Comparison of ENCODE assay signal across 20 cellular contexts in genomic region chr10:131656446-131656845, GRCh38.
DNase-seq lines count a peak whose midpoint lies in the region; ATAC-seq, FAIRE-seq and TF ChIP-seq lines count a peak whose summit lies in the region.
"Had no signal": no experiment of that assay in that cellular context is flagged by ENCODE, and none has a peak within 500 bp of the region (broad histone marks: within the 10 kb centered on the region; RNA-seq: fewer than 3 reads in every experiment).

No MANE protein-coding gene starts in this region.

- no peak overlapping the region for H3K9ac ChIP-seq in kidney (ENCODE audit: low read length in 2 of 2)

- POLR2A ChIA-PET in activated CD4-positive, alpha-beta T cell treated with anti-CD3 and anti-CD28 coated beads, Interleukin-2, amount 10 ng/mL, durations not matched to agents 7 days and 5 days (lab: Charles Lee), result no interaction called here
- POLR2A ChIA-PET in CD8-positive, alpha-beta memory T cell (lab: Charles Lee), result no interaction called here

- 83 to 89% methylated on average over 9 of the region's 9 CpGs for WGBS in heart right ventricle, 2 donors

- H3K27me3 ChIP-seq in uterus, result peaks cover 0 to 6% of the 10 kb centered on the region in 2 donors
- H3K27me3 ChIP-seq in CD8-positive, alpha-beta memory T cell (ENCODE audit: insufficient read depth, low read length, poor library complexity, severe bottlenecking), result no peaks in the 10 kb centered on the region
- peaks cover 0 to 40% (median 22%) of the 10 kb centered on the region in 7 donors for H3K27me3 ChIP-seq in heart right ventricle
- H3K27me3 ChIP-seq: BE2C, Peyer's patch had no signal

- H3K4me1 Mint-ChIP-seq in activated CD4-positive, alpha-beta T cell treated with anti-CD3 and anti-CD28 coated beads, Interleukin-2, amount 10 ng/mL, durations not matched to agents 7 days and 5 days, result no peaks in the 10 kb centered on the region
- H3K4me1 Mint-ChIP-seq in CD8-positive, alpha-beta memory T cell, result no peaks in the 10 kb centered on the region

- H3K9me3 Mint-ChIP-seq in activated CD4-positive, alpha-beta T cell treated with anti-CD3 and anti-CD28 coated beads, Interleukin-2, amount 10 ng/mL, durations not matched to agents 7 days and 5 days, result no peaks in the 10 kb centered on the region
- peaks cover 0 to 6% (median 0%) of the 10 kb centered on the region in 5 donors for H3K9me3 Mint-ChIP-seq in CD8-positive, alpha-beta memory T cell

- TF ChIP-seq POLR2A in uterus (IDR thresholded peaks at IDR 0.05), result no peak

- H3K27ac Mint-ChIP-seq in activated CD4-positive, alpha-beta T cell treated with anti-CD3 and anti-CD28 coated beads, Interleukin-2, amount 10 ng/mL, durations not matched to agents 7 days and 5 days, result no peak overlapping the region
- H3K27ac Mint-ChIP-seq in CD8-positive, alpha-beta memory T cell, result no peak overlapping the region
- H3K27ac Mint-ChIP-seq: CD4-positive, CD25-positive, alpha-beta regulatory T cell had no signal

- intact Hi-C loops in cardiac septum (cut with DNase I), result no loop called here
- intact Hi-C loops in left cardiac atrium (cut with DNase I), result no loop called here
- intact Hi-C loops in kidney (cut with DNase I), result no loop called here
- intact Hi-C loops in posterior vena cava (cut with DNase I), result no loop called here
- intact Hi-C loops in uterus (cut with DNase I; ENCODE audit: low total_unique reads), result no loop called here
- intact Hi-C loops in heart right ventricle (cut with DNase I), result no loop called here

- FAIRE-seq in kidney (lab: Jason Lieb, UNC), result no peak

- CTCF ChIA-PET in activated CD4-positive, alpha-beta T cell treated with anti-CD3 and anti-CD28 coated beads, Interleukin-2, amount 10 ng/mL, durations not matched to agents 7 days and 5 days (lab: Charles Lee), result no interaction called here
- CTCF ChIA-PET in CD8-positive, alpha-beta memory T cell (lab: Charles Lee), result no interaction called here

- H3K36me3 Mint-ChIP-seq in activated CD4-positive, alpha-beta T cell treated with anti-CD3 and anti-CD28 coated beads, Interleukin-2, amount 10 ng/mL, durations not matched to agents 7 days and 5 days (ENCODE audit: low read depth), result no peaks in the 10 kb centered on the region
- H3K36me3 Mint-ChIP-seq in CD8-positive, alpha-beta memory T cell, result no peaks in the 10 kb centered on the region
- H3K36me3 Mint-ChIP-seq: CD4-positive, CD25-positive, alpha-beta regulatory T cell had no signal

- H3K27ac ChIP-seq in kidney (ENCODE audit: low read depth in 2 of 2, low read length in 2 of 2), result peak overlapping the region in 1 of 2 donors; percentile 14
- H3K27ac ChIP-seq in uterus, result no peak overlapping the region
- no peak overlapping the region for H3K27ac ChIP-seq in CD8-positive, alpha-beta memory T cell (ENCODE audit: low read depth, low read length)
- H3K27ac ChIP-seq in heart right ventricle, result no peak overlapping the region
- H3K27ac ChIP-seq: Peyer's patch had no signal

- H3K4me1 ChIP-seq in kidney (ENCODE audit: control insufficient read depth in 1 of 2, insufficient read depth in 1 of 2, low read depth in 1 of 2, low read length in 2 of 2) (peaks cover 0 to 14% of the 10 kb centered on the region in 2 donors), uterus (no peaks in the 10 kb centered on the region), heart right ventricle (no peaks in the 10 kb centered on the region)
- H3K4me1 ChIP-seq in CD8-positive, alpha-beta memory T cell (ENCODE audit: insufficient read depth, low read length), result no peaks in the 10 kb centered on the region
- H3K4me1 ChIP-seq: BE2C, Caco-2, Peyer's patch had no signal

- H3K4me3 Mint-ChIP-seq in activated CD4-positive, alpha-beta T cell treated with anti-CD3 and anti-CD28 coated beads, Interleukin-2, amount 10 ng/mL, durations not matched to agents 7 days and 5 days, result no peak overlapping the region
- no peak overlapping the region for H3K4me3 Mint-ChIP-seq in CD8-positive, alpha-beta memory T cell
- H3K4me3 Mint-ChIP-seq: CD4-positive, CD25-positive, alpha-beta regulatory T cell had no signal

- no peaks in the 10 kb centered on the region for H3K36me3 ChIP-seq in kidney (ENCODE audit: control insufficient read depth in 1 of 2, insufficient read depth in 2 of 2, low read length in 2 of 2)
- no peaks in the 10 kb centered on the region for H3K36me3 ChIP-seq in uterus
- no peaks in the 10 kb centered on the region for H3K36me3 ChIP-seq in CD8-positive, alpha-beta memory T cell (ENCODE audit: insufficient read depth, low read length)
- H3K36me3 ChIP-seq in heart right ventricle, result no peaks in the 10 kb centered on the region
- H3K36me3 ChIP-seq: BE2C, Peyer's patch had no signal

- peaks cover 4% of the 10 kb centered on the region for H3K27me3 Mint-ChIP-seq in activated CD4-positive, alpha-beta T cell treated with anti-CD3 and anti-CD28 coated beads, Interleukin-2, amount 10 ng/mL, durations not matched to agents 7 days and 5 days
- H3K27me3 Mint-ChIP-seq in CD8-positive, alpha-beta memory T cell, result peaks cover 8 to 13% of the 10 kb centered on the region in 2 donors

- no peaks in the 10 kb centered on the region for H3K9me3 ChIP-seq in kidney (ENCODE audit: control insufficient read depth in 1 of 2, low read length in 2 of 2)
- no peaks in the 10 kb centered on the region for H3K9me3 ChIP-seq in uterus
- H3K9me3 ChIP-seq in CD8-positive, alpha-beta memory T cell (ENCODE audit: low read length), result no peaks in the 10 kb centered on the region
- peaks cover 0 to 12% (median 0%) of the 10 kb centered on the region in 11 donors for H3K9me3 ChIP-seq in heart right ventricle
- H3K9me3 ChIP-seq: BE2C, Caco-2, Peyer's patch had no signal

- ATAC-seq in left cardiac atrium (no peak), heart right ventricle (no peak)

- DNase-seq in cardiac septum (ENCODE audit: low spot score) (peak; percentile 74), left cardiac atrium (no peak), kidney (peak; percentile 60), posterior vena cava (ENCODE audit: low spot score) (peak; percentile 62), uterus (no peak), heart right ventricle (no peak)
- DNase-seq in activated CD4-positive, alpha-beta T cell treated with anti-CD3 and anti-CD28 coated beads, Interleukin-2, amount 10 ng/mL, durations not matched to agents 7 days and 5 days, result no peak
- no peak for DNase-seq in CD8-positive, alpha-beta memory T cell
- DNase-seq: BE2C; Caco-2; CD4-positive, CD25-positive, alpha-beta regulatory T cell; GDM1; H7; NCI-H1417 treated with DMSO at 0.1 percent for 48 hours; NCI-H2029; NCI-H2171 treated with DMSO at 0.1 percent for 48 hours; NCI-H446; NCI-H526 treated with DMSO at 0.1 percent for 48 hours; Peyer's patch; Right ventricle myocardium superior had no signal

- no peak overlapping the region for H3K4me3 ChIP-seq in kidney (ENCODE audit: low read length in 2 of 2)
- no peak overlapping the region for H3K4me3 ChIP-seq in uterus
- no peak overlapping the region for H3K4me3 ChIP-seq in CD8-positive, alpha-beta memory T cell (ENCODE audit: low read length)
- no peak overlapping the region for H3K4me3 ChIP-seq in heart right ventricle
- H3K4me3 ChIP-seq: Peyer's patch had no signal

- TF ChIP-seq CTCF in kidney (IDR thresholded peaks at IDR 0.05; ENCODE audit: borderline replicate concordance, extremely low read depth, insufficient read depth) (no peak), uterus (IDR thresholded peaks at IDR 0.05) (no peak), heart right ventricle (IDR thresholded peaks at IDR 0.05) (no peak)

Comparison
In these comparisons a context has a peak if more than half of its experiments do, and no peak if none do; other contexts are left out.
1. DNase-seq: peak in cardiac septum (single experiment), kidney (single experiment) and posterior vena cava (single experiment); none in left cardiac atrium (single experiment), uterus (0 of 2), activated CD4-positive, alpha-beta T cell treated with anti-CD3 and anti-CD28 coated beads, Interleukin-2, amount 10 ng/mL, durations not matched to agents 7 days and 5 days (single experiment), CD8-positive, alpha-beta memory T cell (0 of 5) and heart right ventricle (0 of 2).